In the genomic region with DNA sequence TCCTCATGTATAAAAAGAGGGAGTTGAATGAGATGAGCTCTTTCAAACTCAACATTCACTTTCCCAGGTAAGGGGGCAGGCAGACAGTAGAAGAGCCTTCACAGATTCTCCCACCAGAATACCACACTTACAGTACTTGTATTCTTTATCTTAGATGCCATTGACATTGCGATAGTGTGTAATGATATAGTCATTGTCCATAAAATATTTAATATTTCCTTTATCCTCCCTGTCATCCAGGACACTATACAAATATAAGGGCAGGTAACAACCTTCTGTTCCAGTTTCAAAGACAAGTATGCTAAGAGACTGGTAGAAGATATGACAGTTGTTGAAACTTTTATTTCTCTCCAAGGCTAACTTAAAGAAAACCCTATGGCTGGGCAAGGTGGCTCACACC, we compare ENCODE assay signal across 34 cellular contexts.
"Had no signal": no experiment of that assay in that cellular context is flagged by ENCODE, and none has a peak within 500 bp of the region (broad histone marks: within the 10 kb centered on the region; RNA-seq: fewer than 3 reads in every experiment).

No MANE protein-coding gene starts in this region.

- H3K27me3 ChIP-seq: brain microvascular endothelial cell, MG63, Peyer's patch had no signal

- DNase-seq: activated CD4-positive, alpha-beta T cell treated with anti-CD3 and anti-CD28 coated beads, Interleukin-2, amount 10 ng/mL, durations not matched to agents 24 days and 14 days; activated CD4-positive, alpha-beta T cell treated with anti-CD3 and anti-CD28 coated beads, Interleukin-2, amount 50 U/mL, for 4 hours; activated CD8-positive, alpha-beta T cell treated with anti-CD3 and anti-CD28 coated beads for 36 hours; activated effector memory CD4-positive, alpha-beta T cell treated with anti-CD3 and anti-CD28 coated beads, Interleukin-2, amount 50 U/mL, for 16 hours; activated naive CD4-positive, alpha-beta T cell; activated naive CD4-positive, alpha-beta T cell treated with anti-CD3 and anti-CD28 coated beads, Interleukin-2, amount 50 U/mL, for 16 hours; activated naive CD8-positive, alpha-beta T cell treated with anti-CD3 and anti-CD28 coated beads for 36 hours; activated T-cell treated with anti-CD3 and anti-CD28 coated beads, Interleukin-2, amount 50 U/mL, for 1 hour; activated T-cell treated with anti-CD3 and anti-CD28 coated beads, Interleukin-2, amount 50 U/mL, for 72 hours; amniotic stem cell; aorta; brain microvascular endothelial cell; central memory CD4-positive, alpha-beta T cell; Kasumi-1; KBM-7; MG63; NCI-H1048; NCI-H1105 treated with DMSO at 0.1 percent for 48 hours; NCI-H1436; NCI-H1930; NCI-H2081 treated with DMSO at 0.1 percent for 48 hours; NCI-H226; NK-92 treated with Interleukin-12 subunit alpha and Interleukin-12 subunit beta, amount 100 ng/mL, for 24 hours; Peyer's patch; RPMI8226; SHP77 treated with DMSO at 0.1 percent for 48 hours; SK-N-SH; SW 1271; T-helper 1 cell; T-helper 2 cell; T-helper 9 cell; WERI-Rb-1 had no signal

- H3K4me3 ChIP-seq: MG63, Peyer's patch, SJSA1 had no signal

- H3K27ac ChIP-seq: brain microvascular endothelial cell, Peyer's patch, SJSA1, WERI-Rb-1 had no signal

- ATAC-seq: activated CD8-positive, alpha-beta T cell treated with anti-CD3 and anti-CD28 coated beads for 36 hours; activated T-cell treated with anti-CD3 and anti-CD28 coated beads, Interleukin-2, amount 50 U/mL, for 72 hours; activated T-helper 17 cell treated with anti-CD3 and anti-CD28 coated beads, Interleukin-2, amount 50 U/mL, for 72 hours had no signal

- H3K36me3 ChIP-seq: brain microvascular endothelial cell, MG63, Peyer's patch, SJSA1, WERI-Rb-1 had no signal

- H3K4me1 ChIP-seq: Peyer's patch, SJSA1 had no signal

- H3K4me2 ChIP-seq: SK-N-SH had no signal

- H3K9ac ChIP-seq: SK-N-SH had no signal

- H3K9me3 ChIP-seq: MG63, Peyer's patch, SJSA1, SK-N-SH had no signal
